15 cellular contexts compared by ENCODE assay signal in genomic region chr6:166637001-166637400, GRCh38. TPM values are rescaled to one million over a fixed set of nuclear protein-coding genes. Genes with fewer than 3 reads are reported as not detected.
DNase-seq lines count a peak whose midpoint lies in the region; ATAC-seq and TF ChIP-seq lines count a peak whose summit lies in the region.
"Had no signal": no experiment of that assay in that cellular context is flagged by ENCODE, and none has a peak within 500 bp of the region (broad histone marks: within the 10 kb centered on the region; RNA-seq: fewer than 3 reads in every experiment).

No MANE protein-coding gene starts in this region.

- H3K4me1 ChIP-seq in heart right ventricle (peaks cover 12 to 72% (median 44%) of the 10 kb centered on the region in 9 donors), endodermal cell (ENCODE audit: control insufficient read depth, insufficient read depth, low read length) (peaks cover 7% of the 10 kb centered on the region), mesenchymal stem cell (ENCODE audit: control insufficient read depth, insufficient read depth, low read depth, low read length) (peaks cover 11% of the 10 kb centered on the region), testis (peaks cover 8% of the 10 kb centered on the region)

- H2BK15ac ChIP-seq in mesenchymal stem cell (ENCODE audit: low read depth, poor library complexity, severe bottlenecking) = no peak overlapping the region

- H3K27me3 Mint-ChIP-seq in endodermal cell (ENCODE audit: insufficient read depth) = peaks cover 1% of the 10 kb centered on the region

- H3K9ac ChIP-seq in endodermal cell (ENCODE audit: extremely low read depth, low read length, poor library complexity, severe bottlenecking) (no peak overlapping the region), mesenchymal stem cell (ENCODE audit: low read length) (peak overlapping the region; percentile 62)

- H2BK120ac ChIP-seq in mesenchymal stem cell (ENCODE audit: low read depth, low read length) = no peak overlapping the region

- intact Hi-C loops in heart right ventricle (cut with DNase I) = no loop called here
- intact Hi-C loops in Right ventricle myocardium superior (cut with DNase I) = no loop called here
- intact Hi-C loops in testis (cut with DNase I; ENCODE audit: low total_unique reads) = no loop called here

- H3K27ac Mint-ChIP-seq in endodermal cell = peak overlapping the region; percentile 22

- TF ChIP-seq POLR2A in testis (IDR thresholded peaks at IDR 0.05) = no peak

- no peak for TF ChIP-seq CTCF in heart right ventricle (IDR thresholded peaks at IDR 0.05)
- TF ChIP-seq CTCF in endodermal cell (conservative IDR thresholded peaks at IDR 0.05) = no peak
- TF ChIP-seq CTCF in testis (IDR thresholded peaks at IDR 0.05) = no peak

- H3K36me3 ChIP-seq in heart right ventricle (no peaks in the 10 kb centered on the region), endodermal cell (ENCODE audit: control insufficient read depth, insufficient read depth, low read length) (no peaks in the 10 kb centered on the region), mesenchymal stem cell (ENCODE audit: control insufficient read depth in 1 of 2, insufficient read depth in 2 of 2, low read depth in 1 of 2, low read length in 2 of 2) (no peaks in the 10 kb centered on the region), testis (ENCODE audit: low read depth, missing control alignments) (no peaks in the 10 kb centered on the region)

- peaks cover 17% of the 10 kb centered on the region for H3K4me1 Mint-ChIP-seq in endodermal cell

- no peak overlapping the region for H3K23ac ChIP-seq in mesenchymal stem cell (ENCODE audit: low read length in 2 of 2)

- H3K36me3 Mint-ChIP-seq in endodermal cell (ENCODE audit: low read depth) = no peaks in the 10 kb centered on the region

- H4K91ac ChIP-seq in mesenchymal stem cell (ENCODE audit: low read length) = peak overlapping the region; percentile 45

- H4K8ac ChIP-seq in mesenchymal stem cell (ENCODE audit: low read length) = no peak overlapping the region

- peak overlapping the region; percentile 53 to 87 (median 72) for H3K27ac ChIP-seq in heart right ventricle
- H3K27ac ChIP-seq in endodermal cell (ENCODE audit: low read depth, low read length) = no peak overlapping the region
- no peak overlapping the region for H3K27ac ChIP-seq in mesenchymal stem cell (ENCODE audit: low read length, poor library complexity, severe bottlenecking)
- H3K27ac ChIP-seq in testis = no peak overlapping the region

- DNase-seq in heart right ventricle = no peak
- DNase-seq in Right ventricle myocardium superior = no peak
- DNase-seq in endodermal cell = peak; percentile 44
- no peak for DNase-seq in mesenchymal stem cell
- DNase-seq in testis = peak; percentile 9
- no peak for DNase-seq in NCI-H2081 treated with DMSO at 0.1 percent for 48 hours (lab: John Stamatoyannopoulos, UW)
- no peak for DNase-seq in stimulated activated CD4-positive, alpha-beta T cell treated with anti-CD3 and anti-CD28 coated beads, Interleukin-2, amount 100 ng/mL, for 48 hours
- DNase-seq: DMS79 treated with DMSO at 0.1 percent for 48 hours, KG1, NCI-H1048, NCI-H146, NCI-H2081, NCI-H510A treated with DMSO at 0.1 percent for 48 hours had no signal

- no peak overlapping the region for H3K4me3 Mint-ChIP-seq in endodermal cell

- H3K4me3 ChIP-seq in heart right ventricle (no peak overlapping the region), endodermal cell (ENCODE audit: low read length) (no peak overlapping the region), mesenchymal stem cell (ENCODE audit: insufficient read depth in 1 of 2, low read depth in 1 of 2, low read length in 2 of 2) (no peak overlapping the region), testis (no peak overlapping the region)

- H3K27me3 ChIP-seq in heart right ventricle = peaks cover 0 to 16% (median 0%) of the 10 kb centered on the region in 7 donors
- H3K27me3 ChIP-seq in endodermal cell (ENCODE audit: control insufficient read depth, insufficient read depth, low read length, poor library complexity, severe bottlenecking) = no peaks in the 10 kb centered on the region
- H3K27me3 ChIP-seq in mesenchymal stem cell (ENCODE audit: control insufficient read depth in 1 of 2, insufficient read depth in 1 of 2, low read length in 2 of 2) = peaks cover 8 to 25% of the 10 kb centered on the region in 2 experiments
- no peaks in the 10 kb centered on the region for H3K27me3 ChIP-seq in testis

- no peak overlapping the region for H3K18ac ChIP-seq in mesenchymal stem cell (ENCODE audit: low read depth in 1 of 2, low read length in 2 of 2)

- no peak overlapping the region for H2AK5ac ChIP-seq in mesenchymal stem cell (ENCODE audit: low read length, severe bottlenecking)

- no peak overlapping the region for H2AFZ ChIP-seq in mesenchymal stem cell (ENCODE audit: low read depth, low read length)

- H3K14ac ChIP-seq in mesenchymal stem cell (ENCODE audit: low read length in 2 of 2) = no peak overlapping the region

- 61 to 70% methylated on average over 10 of the region's 10 CpGs for WGBS in heart right ventricle, 2 donors
- WGBS in endodermal cell (ENCODE audit: insufficient coverage in 1 of 2, insufficient read length in 1 of 2), 2 experiments = 91 to 97% methylated on average over 5 to 10 of the region's 10 CpGs
- 90% methylated on average over 9 of the region's 10 CpGs for WGBS in mesenchymal stem cell
- 59% methylated on average over 10 of the region's 10 CpGs for WGBS in testis, 2 donors

- no peak overlapping the region for H3K4ac ChIP-seq in mesenchymal stem cell (ENCODE audit: low read depth in 1 of 2, low read length in 2 of 2)

- no peak overlapping the region for H2BK5ac ChIP-seq in mesenchymal stem cell (ENCODE audit: low read depth, low read length, poor library complexity, severe bottlenecking)

- no peaks in the 10 kb centered on the region for H3K9me3 Mint-ChIP-seq in endodermal cell

- H2BK12ac ChIP-seq in mesenchymal stem cell (ENCODE audit: low read length in 2 of 2) = no peak overlapping the region

- ATAC-seq in heart right ventricle (peak in 4 of 8 donors; percentile 3 to 25 (median 20)), Right ventricle myocardium superior (ENCODE audit: poor library complexity) (no peak), HG03469 (IDR thresholded peaks at IDR 0.05; ENCODE audit: unreplicated experiment) (no peak)
- ATAC-seq: HepG2 had no signal

- no peaks in the 10 kb centered on the region for H3K9me3 ChIP-seq in heart right ventricle
- H3K9me3 ChIP-seq in endodermal cell (ENCODE audit: control insufficient read depth, low read length) = no peaks in the 10 kb centered on the region
- no peaks in the 10 kb centered on the region for H3K9me3 ChIP-seq in mesenchymal stem cell (ENCODE audit: control insufficient read depth, low read length)
- H3K9me3 ChIP-seq in testis = no peaks in the 10 kb centered on the region

- no peak overlapping the region for H3K4me2 ChIP-seq in mesenchymal stem cell (ENCODE audit: low read length, poor library complexity, severe bottlenecking)

- H3K79me1 ChIP-seq in mesenchymal stem cell (replicated peaks; ENCODE audit: low read length, poor library complexity, severe bottlenecking) = no peaks in the 10 kb centered on the region

RNA-seq across cellular contexts. Expression of gene RPS6KA2, which starts 9.9 kb away (rescaled TPM):
- total RNA-seq in heart right ventricle (10 to 100 TPM; 47.7 to 91.4 (median 76.0) TPM), Right ventricle myocardium superior (50.2 TPM), endodermal cell (10 to 100 TPM; 17.9 to 23.9 TPM), testis (10 to 100 TPM; 19.8 to 21.7 TPM)
- polyA plus RNA-seq in heart right ventricle (10 to 100 TPM; 20.3 to 65.2 TPM), testis (ENCODE audit: insufficient read depth, low read depth, low replicate concordance) (18.4 TPM)
- 16.7 TPM for polyA plus RNA-seq in endodermal cell (2013, experiment 1 of 2)
- polyA plus RNA-seq in endodermal cell (2013, experiment 2 of 2) = 16.3 TPM
- 141 TPM for polyA plus RNA-seq in mesenchymal stem cell (2013, experiment 1 of 2)
- polyA plus RNA-seq in mesenchymal stem cell (2013, experiment 2 of 2) = 139 TPM

RNA-seq across cellular contexts. Expression of gene RAMACL, which starts 50.5 kb away (rescaled TPM):
- total RNA-seq in heart right ventricle (1 to 10 TPM in 4 of 10 donors, under 1 TPM in 6; 0.25 to 2.4 (median 0.74) TPM), Right ventricle myocardium superior (1.3 TPM), endodermal cell (1 to 10 TPM in 1 of 2 donors, under 1 TPM in 1; 0.80 to 2.5 TPM), testis (1 to 10 TPM; 1.7 to 1.9 TPM)
- polyA plus RNA-seq in heart right ventricle (under 1 TPM; 0.20 to 0.29 TPM), testis (ENCODE audit: insufficient read depth, low read depth, low replicate concordance) (not detected)
- 0.11 TPM for polyA plus RNA-seq in endodermal cell (2013, experiment 1 of 2)
- 0.33 TPM for polyA plus RNA-seq in endodermal cell (2013, experiment 2 of 2)
- 0.43 TPM for polyA plus RNA-seq in mesenchymal stem cell (2013, experiment 1 of 2)
- 0.37 TPM for polyA plus RNA-seq in mesenchymal stem cell (2013, experiment 2 of 2)

Comparison
In these comparisons a context has a peak if more than half of its experiments do, and no peak if none do; other contexts are left out.
1. DNase-seq: peak in endodermal cell (single experiment) and testis (single experiment); none in heart right ventricle (0 of 2), Right ventricle myocardium superior (single experiment), mesenchymal stem cell (single experiment), NCI-H2081 treated with DMSO at 0.1 percent for 48 hours (single experiment) and stimulated activated CD4-positive, alpha-beta T cell treated with anti-CD3 and anti-CD28 coated beads, Interleukin-2, amount 100 ng/mL, for 48 hours (0 of 2).
2. H3K27ac ChIP-seq: peak in heart right ventricle (10 of 10); none in endodermal cell (single experiment), mesenchymal stem cell (single experiment) and testis (0 of 2).